Comparison of ENCODE assay signal across 1 cellular context in genomic region chr1:15932612-15933011, GRCh38.
TF ChIP-seq lines count a peak whose summit lies in the region.

No MANE protein-coding gene starts in this region.

TF ChIP-seq in GM12878, 131 proteins besides CTCF, POLR2A, EP300 and RAD21:
- no peak for TF ChIP-seq SRF (IDR thresholded peaks at IDR 0.05; ENCODE audit: low read depth in 2 of 2, low read length in 2 of 2)
- TF ChIP-seq ESRRA (IDR thresholded peaks at IDR 0.05; ENCODE audit: low read length), result no peak
- TF ChIP-seq NKRF (conservative IDR thresholded peaks at IDR 0.05), result no peak
- TF ChIP-seq YY1 (IDR thresholded peaks at IDR 0.05; ENCODE audit: low read depth, low read length), result no peak
- no peak for TF ChIP-seq ATF7 (IDR thresholded peaks at IDR 0.05; ENCODE audit: low read depth)
- no peak for TF ChIP-seq MXI1 (IDR thresholded peaks at IDR 0.05; ENCODE audit: low read depth, low read length)
- no peak for TF ChIP-seq RBBP5 (conservative IDR thresholded peaks at IDR 0.05)
- TF ChIP-seq CHD2 (IDR thresholded peaks at IDR 0.05; ENCODE audit: borderline replicate concordance, low read depth, low read length), result no peak
- TF ChIP-seq EED (IDR thresholded peaks at IDR 0.05; ENCODE audit: low read depth), result no peak
- TF ChIP-seq ZSCAN29 (IDR thresholded peaks at IDR 0.05), result no peak
- TF ChIP-seq NFYA (IDR thresholded peaks at IDR 0.05; ENCODE audit: borderline replicate concordance, low read depth, low read length), result no peak
